In genomic region chr2:228245601-228246000, GRCh38 we compare ENCODE assay signal across 25 cellular contexts.
"Had no signal": no experiment of that assay in that cellular context is flagged by ENCODE, and none has a peak within 500 bp of the region (broad histone marks: within the 10 kb centered on the region; RNA-seq: fewer than 3 reads in every experiment).

No MANE protein-coding gene starts in this region.

- H3K27ac ChIP-seq: ascending aorta, body of pancreas, KMS-11, Peyer's patch had no signal

- H3K4me3 Mint-ChIP-seq: activated B cell treated with CpG ODN at 0.5 μM for 24 hours; activated CD4-positive, alpha-beta T cell treated with anti-CD3 and anti-CD28 coated beads, Interleukin-2, amount 10 ng/mL, durations not matched to agents 24 days and 14 days; activated naive CD8-positive, alpha-beta T cell treated with anti-CD3 and anti-CD28 coated beads, Interleukin-2, amount 50 U/mL, for 24 hours; activated T-cell treated with anti-CD3 and anti-CD28 coated beads, Interleukin-2, amount 50 U/mL, for 4 hours; T-helper 1 cell treated with Interleukin-12 subunit alpha and Interleukin-12 subunit beta and Interleukin-4 antibody, amounts not matched to agents 30 μg/mL and 1 μg/mL, for 36 hours had no signal

- H3K27ac Mint-ChIP-seq: activated B cell treated with CpG ODN at 0.5 μM for 24 hours; activated CD4-positive, alpha-beta T cell treated with anti-CD3 and anti-CD28 coated beads, Interleukin-2, amount 10 ng/mL, durations not matched to agents 24 days and 14 days; activated naive CD4-positive, alpha-beta T cell treated with anti-CD3 and anti-CD28 coated beads, Interleukin-2, amount 50 U/mL, for 72 hours; activated naive CD8-positive, alpha-beta T cell treated with anti-CD3 and anti-CD28 coated beads, Interleukin-2, amount 50 U/mL, for 24 hours; T-helper 1 cell treated with Interleukin-12 subunit alpha and Interleukin-12 subunit beta and Interleukin-4 antibody, amounts not matched to agents 30 μg/mL and 1 μg/mL, for 36 hours had no signal

- H3K27me3 ChIP-seq: ascending aorta, body of pancreas, Peyer's patch had no signal

- H3K9me3 ChIP-seq: ascending aorta, body of pancreas, Peyer's patch had no signal

- ATAC-seq: activated naive CD4-positive, alpha-beta T cell treated with anti-CD3 and anti-CD28 coated beads, Interleukin-2, amount 50 U/mL, for 72 hours; activated naive CD8-positive, alpha-beta T cell treated with anti-CD3 and anti-CD28 coated beads, Interleukin-2, amount 50 U/mL, for 24 hours; activated T-cell treated with anti-CD3 and anti-CD28 coated beads, Interleukin-2, amount 50 U/mL, for 4 hours; body of pancreas had no signal

- H3K4me1 Mint-ChIP-seq: activated B cell treated with CpG ODN at 0.5 μM for 24 hours; activated CD4-positive, alpha-beta T cell treated with anti-CD3 and anti-CD28 coated beads, Interleukin-2, amount 10 ng/mL, durations not matched to agents 24 days and 14 days; activated naive CD8-positive, alpha-beta T cell treated with anti-CD3 and anti-CD28 coated beads, Interleukin-2, amount 50 U/mL, for 24 hours had no signal

- H3K4me3 ChIP-seq: ascending aorta, body of pancreas, Peyer's patch had no signal

- H3K36me3 ChIP-seq: ascending aorta, Peyer's patch had no signal

- DNase-seq: activated B cell treated with CpG ODN at 0.5 μM for 24 hours; activated CD4-positive, alpha-beta T cell treated with anti-CD3 and anti-CD28 coated beads for 1 hour; activated CD4-positive, alpha-beta T cell treated with anti-CD3 and anti-CD28 coated beads, Interleukin-2, amount 10 ng/mL, durations not matched to agents 24 days and 14 days; activated CD4-positive, alpha-beta T cell treated with anti-CD3 and anti-CD28 coated beads, Interleukin-2, amount 50 U/mL, for 48 hours; activated CD8-positive, alpha-beta memory T cell treated with anti-CD3 and anti-CD28 coated beads for 24 hours; activated effector memory CD4-positive, alpha-beta T cell treated with anti-CD3 and anti-CD28 coated beads, Interleukin-2, amount 50 U/mL, for 16 hours; activated naive CD4-positive, alpha-beta T cell treated with Interleukin-2 at 50 U/mL for 16 hours; activated naive CD8-positive, alpha-beta T cell treated with anti-CD3 and anti-CD28 coated beads, Interleukin-2, amount 50 U/mL, for 24 hours; activated T-cell treated with anti-CD3 and anti-CD28 coated beads, Interleukin-2, amount 50 U/mL, for 4 hours; amniotic stem cell; body of pancreas; central memory CD4-positive, alpha-beta T cell; NCI-H1092 treated with DMSO at 0.1 percent for 48 hours; NCI-H1417 treated with DMSO at 0.1 percent for 48 hours; NCI-H187; NCI-H2081; NCI-H2227 treated with DMSO at 0.1 percent for 48 hours; NCI-H510A; Peyer's patch; SHP77; T-helper 9 cell had no signal

- H3K36me3 Mint-ChIP-seq: activated naive CD4-positive, alpha-beta T cell treated with anti-CD3 and anti-CD28 coated beads, Interleukin-2, amount 50 U/mL, for 72 hours had no signal

- H3K4me1 ChIP-seq: ascending aorta, body of pancreas, Peyer's patch had no signal

- H3K27me3 Mint-ChIP-seq: activated B cell treated with CpG ODN at 0.5 μM for 24 hours; activated CD4-positive, alpha-beta T cell treated with anti-CD3 and anti-CD28 coated beads, Interleukin-2, amount 10 ng/mL, durations not matched to agents 24 days and 14 days; activated naive CD8-positive, alpha-beta T cell treated with anti-CD3 and anti-CD28 coated beads, Interleukin-2, amount 50 U/mL, for 24 hours had no signal
